Comparison of ENCODE assay signal across 8 cellular contexts in the genomic region with DNA sequence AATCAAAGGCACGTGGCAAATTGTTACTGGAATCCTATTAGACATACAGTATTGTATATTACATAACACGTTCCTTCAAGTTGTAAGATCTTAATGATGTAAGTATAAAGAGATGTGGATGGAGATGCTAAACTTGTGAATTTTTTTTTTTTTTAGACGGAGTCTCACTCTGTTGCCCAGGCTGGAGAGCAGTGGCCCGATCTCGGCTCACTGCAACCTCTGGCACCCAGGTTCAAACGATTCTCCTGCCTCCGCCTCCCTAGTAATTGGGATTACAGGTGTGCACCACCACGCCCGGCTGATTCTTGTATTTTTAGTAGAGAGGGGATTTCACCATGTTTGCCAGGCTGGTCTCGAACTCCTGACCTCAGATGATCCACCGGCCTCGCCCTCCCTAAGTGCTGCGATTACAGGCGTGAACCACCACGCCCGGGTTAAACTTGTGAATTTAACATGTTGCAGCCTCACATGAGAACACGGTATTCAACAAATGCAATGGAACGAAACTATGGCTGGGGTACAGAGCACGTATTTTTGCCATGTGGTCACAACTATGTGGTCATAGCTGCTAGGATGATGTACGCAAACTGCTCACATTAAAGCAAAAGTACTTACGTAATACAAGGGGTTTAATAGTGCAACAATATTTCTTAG. TPM values are rescaled to one million over a fixed set of nuclear protein-coding genes. Genes with fewer than 3 reads are reported as not detected.
DNase-seq lines count a peak whose midpoint lies in the region; ATAC-seq and TF ChIP-seq lines count a peak whose summit lies in the region.

No MANE protein-coding gene starts in this region.

- no peak for TF ChIP-seq POLR2A in prostate gland (IDR thresholded peaks at IDR 0.05)

- H3K4me1 ChIP-seq in MM.1S (ENCODE audit: low read length) (peaks cover 9% of the 10 kb centered on the region; the same call in 1 of the 2 replicates), prostate gland (replicated peaks) (peaks cover 8% of the 10 kb centered on the region)

- H3K4me3 ChIP-seq in MM.1S (ENCODE audit: low read length) = peak overlapping the region; percentile 98
- H3K4me3 ChIP-seq in prostate gland = peak overlapping the region; percentile 92 to 97

- H3K36me3 ChIP-seq in MM.1S (replicated peaks; ENCODE audit: insufficient read depth, low read length) = no peaks in the 10 kb centered on the region
- no peaks in the 10 kb centered on the region for H3K36me3 ChIP-seq in prostate gland

- H3K27me3 ChIP-seq in MM.1S (replicated peaks; ENCODE audit: insufficient read depth, low read length) = no peaks in the 10 kb centered on the region
- H3K27me3 ChIP-seq in prostate gland (replicated peaks; ENCODE audit: insufficient read depth) = no peaks in the 10 kb centered on the region

- peak overlapping the region; percentile 71 for H2AFZ ChIP-seq in MM.1S (ENCODE audit: low read length)

- H3K9me2 ChIP-seq in MM.1S (replicated peaks; ENCODE audit: insufficient read depth, low read length) = no peaks in the 10 kb centered on the region

- TF ChIP-seq CTCF in MM.1S (IDR thresholded peaks at IDR 0.05; ENCODE audit: low read length) = no peak
- no peak for TF ChIP-seq CTCF in prostate gland (IDR thresholded peaks at IDR 0.05)

- H3K27ac ChIP-seq in MM.1S (ENCODE audit: low read length) (peak overlapping the region; percentile 75), prostate gland (peak overlapping the region; percentile 93 to 95)

- H3K9ac ChIP-seq in MM.1S (ENCODE audit: low read length) = peak overlapping the region; percentile 97

- intact Hi-C loops in prostate gland (cut with DNase I) = no loop called here

- peak; percentile 55 for DNase-seq in GDM1 (lab: John Stamatoyannopoulos, UW)
- DNase-seq in MM.1S = no peak
- peak; percentile 6 for DNase-seq in activated T-cell treated with anti-CD3 and anti-CD28 coated beads for 48 hours (ENCODE audit: low read depth)
- DNase-seq in fibroblast of the conjunctiva (ENCODE audit: low read depth) = peak; percentile 33
- DNase-seq in prostate gland (ENCODE audit: low spot score) = no peak
- DNase-seq in retina = no peak
- DNase-seq in NAMALWA (ENCODE audit: low spot score) = no peak

- WGBS in prostate gland = 31% methylated on average over 21 of the region's 21 CpGs

- no peaks in the 10 kb centered on the region for H4K20me1 ChIP-seq in MM.1S (ENCODE audit: insufficient read depth, low read length)

- ATAC-seq in GM21825 (IDR thresholded peaks at IDR 0.05; ENCODE audit: unreplicated experiment) = peak; percentile 14

- H3K4me2 ChIP-seq in MM.1S (ENCODE audit: low read depth, low read length) = peak overlapping the region; percentile 83

- peaks cover 4% of the 10 kb centered on the region; the same call in 1 of the 2 replicates for H3F3A ChIP-seq in MM.1S (ENCODE audit: insufficient read depth, low read length)

- H3K79me2 ChIP-seq in MM.1S (ENCODE audit: low read length) = peaks cover 42% of the 10 kb centered on the region

- H3K9me3 ChIP-seq in MM.1S (replicated peaks; ENCODE audit: insufficient read depth, low read length) (no peaks in the 10 kb centered on the region), prostate gland (no peaks in the 10 kb centered on the region)

RNA-seq across cellular contexts. Expression of a gene that starts 0.8 kb away (rescaled TPM):
- total RNA-seq in prostate gland = 10 to 100 TPM; 18.5 to 37.0 TPM

RNA-seq across cellular contexts. Expression of a gene that starts 40.9 kb away (rescaled TPM):
- total RNA-seq in prostate gland = 1 to 10 TPM in 1 of 2 donors, under 1 TPM in 1; 0.23 to 1.6 TPM

RNA-seq across cellular contexts. Expression of a gene that starts 55.2 kb away (rescaled TPM):
- total RNA-seq in prostate gland = 10 to 100 TPM; 28.5 to 38.0 TPM

Comparison
In these comparisons a context has a peak if more than half of its experiments do, and no peak if none do; other contexts are left out.
1. DNase-seq: peak in GDM1 (single experiment), activated T-cell treated with anti-CD3 and anti-CD28 coated beads for 48 hours (single experiment) and fibroblast of the conjunctiva (single experiment); none in MM.1S (single experiment), prostate gland (single experiment), retina (single experiment) and NAMALWA (single experiment).